ENCODE assay signal across 27 cellular contexts in the genomic region with DNA sequence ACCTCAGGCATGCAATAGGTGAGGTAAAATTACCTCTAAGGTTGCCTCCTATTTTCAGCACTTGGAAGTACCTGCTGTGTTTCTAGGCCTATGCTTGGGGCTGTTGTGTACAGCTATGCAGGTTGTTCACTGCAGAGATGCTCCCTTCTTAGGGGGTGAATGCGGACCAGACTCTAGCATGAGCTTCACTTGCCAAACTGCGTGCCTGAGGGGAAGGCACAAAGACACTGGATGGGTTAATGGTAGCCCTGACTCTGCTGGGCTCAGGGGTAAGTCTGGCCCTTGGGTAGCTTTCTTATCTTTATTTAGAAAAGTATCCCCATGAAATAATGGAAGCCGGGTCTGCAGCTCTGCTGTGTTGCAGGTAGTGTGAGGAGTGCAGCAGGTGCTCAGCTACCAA. TPM values are rescaled to one million over a fixed set of nuclear protein-coding genes. Genes with fewer than 3 reads are reported as not detected.
"Had no signal": no experiment of that assay in that cellular context is flagged by ENCODE, and none has a peak within 500 bp of the region (broad histone marks: within the 10 kb centered on the region; RNA-seq: fewer than 3 reads in every experiment).

No MANE protein-coding gene starts in this region.

- H3K4me2 ChIP-seq: smooth muscle cell had no signal

- ATAC-seq: left lobe of liver; naive thymus-derived CD4-positive, alpha-beta T cell; sciatic nerve; stimulated activated naive CD8-positive, alpha-beta T cell treated with anti-CD3 and anti-CD28 coated beads, Interleukin-15, amount 100 ng/mL, for 72 hours had no signal

- FAIRE-seq: colon, endometrium, frontal cortex, kidney had no signal

- H3K27me3 ChIP-seq: right atrium auricular region, thyroid gland had no signal

- H3K27ac Mint-ChIP-seq: naive thymus-derived CD4-positive, alpha-beta T cell; stimulated activated naive CD8-positive, alpha-beta T cell treated with anti-CD3 and anti-CD28 coated beads, Interleukin-15, amount 100 ng/mL, for 72 hours had no signal

- H2AFZ ChIP-seq: parathyroid adenoma had no signal

- H3K9me3 ChIP-seq: prostate gland, thyroid gland had no signal

- H3K4me1 ChIP-seq: esophagus squamous epithelium, parathyroid adenoma, prostate gland had no signal

- H3K27ac ChIP-seq: esophagus squamous epithelium, parathyroid adenoma, prostate gland, right atrium auricular region had no signal

- DNase-seq: caudate nucleus; dermis blood vessel endothelial cell; effector memory CD4-positive, alpha-beta T cell; erythroblast; esophagus squamous epithelium; hypothalamus; kidney; mesenchymal stem cell; midbrain; naive thymus-derived CD4-positive, alpha-beta T cell; stimulated activated CD4-positive, alpha-beta T cell treated with anti-CD3 and anti-CD28 coated beads, Interleukin-12 subunit alpha, Interleukin-12 subunit beta, amount 100 ng/mL, for 4 hours; stimulated activated CD4-positive, alpha-beta T cell treated with anti-CD3 and anti-CD28 coated beads, Interleukin-1b, Interleukin-23, amount 100 ng/mL, for 48 hours; stimulated activated CD4-positive, alpha-beta T cell treated with anti-CD3 and anti-CD28 coated beads, Interleukin-4, amount 100 ng/mL, for 1 hour; stimulated activated CD8-positive, alpha-beta memory T cell treated with anti-CD3 and anti-CD28 coated beads, Interleukin-4, amount 100 ng/mL, for 48 hours; stimulated activated naive CD4-positive, alpha-beta T cell; stimulated activated naive CD8-positive, alpha-beta T cell treated with anti-CD3 and anti-CD28 coated beads, Interleukin-15, amount 100 ng/mL, for 72 hours; thyroid gland; trophoblast cell had no signal

- H3K27me3 Mint-ChIP-seq: stimulated activated naive CD8-positive, alpha-beta T cell treated with anti-CD3 and anti-CD28 coated beads, Interleukin-15, amount 100 ng/mL, for 72 hours had no signal

- H3K36me3 ChIP-seq: esophagus squamous epithelium, prostate gland, right atrium auricular region, thyroid gland had no signal

- H3K4me1 Mint-ChIP-seq: stimulated activated naive CD8-positive, alpha-beta T cell treated with anti-CD3 and anti-CD28 coated beads, Interleukin-15, amount 100 ng/mL, for 72 hours had no signal

- H3K4me3 ChIP-seq: esophagus squamous epithelium, prostate gland, right atrium auricular region, smooth muscle cell, thyroid gland had no signal

- H3K4me3 Mint-ChIP-seq: naive thymus-derived CD4-positive, alpha-beta T cell; stimulated activated naive CD8-positive, alpha-beta T cell treated with anti-CD3 and anti-CD28 coated beads, Interleukin-15, amount 100 ng/mL, for 72 hours had no signal

- H3K9ac ChIP-seq: parathyroid adenoma had no signal

RNA-seq across cellular contexts. Expression of a gene that starts 35.7 kb away (rescaled TPM):
- total RNA-seq: dermis blood vessel endothelial cell had no signal
